ENCODE assay signal across 8 cellular contexts in genomic region chr10:44878704-44879530, GRCh38. TPM values are rescaled to one million over a fixed set of nuclear protein-coding genes. Genes with fewer than 3 reads are reported as not detected.
DNase-seq lines count a peak whose midpoint lies in the region; ATAC-seq, FAIRE-seq and TF ChIP-seq lines count a peak whose summit lies in the region.

No MANE protein-coding gene starts in this region.

- H3K9ac ChIP-seq in HUES6 (ENCODE audit: low read length): peak overlapping the region; percentile 11
- H3K9ac ChIP-seq in neural cell (ENCODE audit: low read length): peak overlapping the region; percentile 54

- H3K36me3 ChIP-seq in HUES6 (ENCODE audit: control insufficient read depth, insufficient read depth, low read length): no peaks in the 10 kb centered on the region
- H3K36me3 ChIP-seq in SJCRH30: no peaks in the 10 kb centered on the region
- no peaks in the 10 kb centered on the region for H3K36me3 ChIP-seq in neural cell (ENCODE audit: insufficient read depth, low read length)

- H3K9me2 ChIP-seq in neural cell (ENCODE audit: insufficient read depth, low read length): no peaks in the 10 kb centered on the region

- H3K9me3 ChIP-seq in HUES6 (ENCODE audit: control insufficient read depth, insufficient read depth, low read depth, low read length) (no peaks in the 10 kb centered on the region), SJCRH30 (replicated peaks) (no peaks in the 10 kb centered on the region), neural cell (ENCODE audit: low read length) (no peaks in the 10 kb centered on the region)

- H3K27me3 ChIP-seq in HUES6 (ENCODE audit: control insufficient read depth, insufficient read depth, low read length) (peaks cover 14% of the 10 kb centered on the region), SJCRH30 (no peaks in the 10 kb centered on the region), neural cell (ENCODE audit: insufficient read depth, low read depth, low read length) (no peaks in the 10 kb centered on the region)

- no peak for DNase-seq in AG09309 (ENCODE audit: low read depth)
- peak; percentile 66 to 79 for DNase-seq in SJCRH30
- DNase-seq in activated naive CD4-positive, alpha-beta T cell treated with Interleukin-2 at 50 U/mL for 16 hours: peak; percentile 67
- peak; percentile 62 to 83 for DNase-seq in frontal cortex (ENCODE audit: low spot score in 2 of 2)
- peak; percentile 47 to 85 (median 76) for DNase-seq in stimulated activated naive CD4-positive, alpha-beta T cell (lab: John Stamatoyannopoulos, UW)

- H3F3A ChIP-seq in neural cell (ENCODE audit: insufficient read depth, low read length, poor library complexity, severe bottlenecking): no peaks in the 10 kb centered on the region

- TF ChIP-seq EP300 in neural cell (conservative IDR thresholded peaks at IDR 0.05; ENCODE audit: poor library complexity, severe bottlenecking): no peak

- peak overlapping the region; percentile 49 for H3K4me3 ChIP-seq in AG09309 (ENCODE audit: control insufficient read depth, low read depth, low read length)
- H3K4me3 ChIP-seq in HUES6 (ENCODE audit: low read depth, low read length): peak overlapping the region; percentile 58
- peak overlapping the region; percentile 45 for H3K4me3 ChIP-seq in SJCRH30
- H3K4me3 ChIP-seq in neural cell (ENCODE audit: low read length): peak overlapping the region; percentile 63

- H3K4me2 ChIP-seq in neural cell (ENCODE audit: low read length): peak overlapping the region; percentile 63

- no peak for FAIRE-seq in frontal cortex (lab: Jason Lieb, UNC)

- no peak overlapping the region for H3K27ac ChIP-seq in HUES6 (ENCODE audit: low read depth, low read length)
- no peak overlapping the region for H3K27ac ChIP-seq in SJCRH30
- peak overlapping the region; percentile 60 for H3K27ac ChIP-seq in neural cell (ENCODE audit: low read length)

- H3K4me1 ChIP-seq in HUES6 (ENCODE audit: control insufficient read depth, insufficient read depth, low read length) (peaks cover 9% of the 10 kb centered on the region), SJCRH30 (no peaks in the 10 kb centered on the region)

- TF ChIP-seq RAD21 in neural cell (conservative IDR thresholded peaks at IDR 0.05): peak; percentile 44

- peak; percentile 74 for ATAC-seq in GM19328 (IDR thresholded peaks at IDR 0.05; ENCODE audit: unreplicated experiment)

- peak overlapping the region; percentile 90 for H2AFZ ChIP-seq in neural cell (ENCODE audit: low read depth, low read length)

- TF ChIP-seq CTCF in AG09309 (IDR thresholded peaks at IDR 0.05; ENCODE audit: control insufficient read depth, insufficient read depth, low read depth, low read length, missing control alignments): peak; percentile 15
- TF ChIP-seq CTCF in neural cell (IDR thresholded peaks at IDR 0.05; ENCODE audit: poor library complexity, severe bottlenecking): no peak

- no peaks in the 10 kb centered on the region for H3K79me2 ChIP-seq in neural cell (replicated peaks; ENCODE audit: insufficient read depth, low read length)

- no peaks in the 10 kb centered on the region for H4K20me1 ChIP-seq in neural cell (ENCODE audit: insufficient read depth)

TF ChIP-seq in neural cell, 6 proteins besides CTCF, POLR2A, EP300 and RAD21:
- TF ChIP-seq POLR2AphosphoS5 (IDR thresholded peaks at IDR 0.05) (peak; percentile 22), SMC3 (conservative IDR thresholded peaks at IDR 0.05; ENCODE audit: poor library complexity) (peak; percentile 44), MXI1 (conservative IDR thresholded peaks at IDR 0.05; ENCODE audit: poor library complexity, severe bottlenecking) (no peak), EZH2 (IDR thresholded peaks at IDR 0.05; ENCODE audit: borderline replicate concordance, insufficient read depth, low read length, poor library complexity, severe bottlenecking) (no peak), TAF1 (IDR thresholded peaks at IDR 0.05; ENCODE audit: low read depth) (no peak)
- TF ChIP-seq, protein P1, sequence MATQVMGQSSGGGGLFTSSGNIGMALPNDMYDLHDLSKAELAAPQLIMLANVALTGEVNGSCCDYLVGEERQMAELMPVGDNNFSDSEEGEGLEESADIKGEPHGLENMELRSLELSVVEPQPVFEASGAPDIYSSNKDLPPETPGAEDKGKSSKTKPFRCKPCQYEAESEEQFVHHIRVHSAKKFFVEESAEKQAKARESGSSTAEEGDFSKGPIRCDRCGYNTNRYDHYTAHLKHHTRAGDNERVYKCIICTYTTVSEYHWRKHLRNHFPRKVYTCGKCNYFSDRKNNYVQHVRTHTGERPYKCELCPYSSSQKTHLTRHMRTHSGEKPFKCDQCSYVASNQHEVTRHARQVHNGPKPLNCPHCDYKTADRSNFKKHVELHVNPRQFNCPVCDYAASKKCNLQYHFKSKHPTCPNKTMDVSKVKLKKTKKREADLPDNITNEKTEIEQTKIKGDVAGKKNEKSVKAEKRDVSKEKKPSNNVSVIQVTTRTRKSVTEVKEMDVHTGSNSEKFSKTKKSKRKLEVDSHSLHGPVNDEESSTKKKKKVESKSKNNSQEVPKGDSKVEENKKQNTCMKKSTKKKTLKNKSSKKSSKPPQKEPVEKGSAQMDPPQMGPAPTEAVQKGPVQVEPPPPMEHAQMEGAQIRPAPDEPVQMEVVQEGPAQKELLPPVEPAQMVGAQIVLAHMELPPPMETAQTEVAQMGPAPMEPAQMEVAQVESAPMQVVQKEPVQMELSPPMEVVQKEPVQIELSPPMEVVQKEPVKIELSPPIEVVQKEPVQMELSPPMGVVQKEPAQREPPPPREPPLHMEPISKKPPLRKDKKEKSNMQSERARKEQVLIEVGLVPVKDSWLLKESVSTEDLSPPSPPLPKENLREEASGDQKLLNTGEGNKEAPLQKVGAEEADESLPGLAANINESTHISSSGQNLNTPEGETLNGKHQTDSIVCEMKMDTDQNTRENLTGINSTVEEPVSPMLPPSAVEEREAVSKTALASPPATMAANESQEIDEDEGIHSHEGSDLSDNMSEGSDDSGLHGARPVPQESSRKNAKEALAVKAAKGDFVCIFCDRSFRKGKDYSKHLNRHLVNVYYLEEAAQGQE (IDR thresholded peaks at IDR 0.05; ENCODE audit: borderline replicate concordance): no peak

RNA-seq across cellular contexts. Expression of gene TMEM72, which starts 32.2 kb away (rescaled TPM):
- total RNA-seq in SJCRH30 (2014; rRNA removed; shearing (Covaris generic)): 0.02 TPM in 1 of 2 replicates, not detected in the other
- not detected for total RNA-seq in frontal cortex
- 1.4 TPM in 2 replicates for polyA plus RNA-seq in neural cell
- 0.24 and 0.58 TPM in 2 replicates for polyA minus RNA-seq in neural cell
